Comparison of ENCODE assay signal across 2 cellular contexts in genomic region chr19:45934551-45935230, GRCh38.
A peak's percentile ranks its signal among the peaks of the same experiment; 100 is the strongest.
TF ChIP-seq lines count a peak whose summit lies in the region.

No MANE protein-coding gene starts in this region.

TF ChIP-seq in HCT116, 20 proteins besides CTCF, POLR2A, EP300 and RAD21:
- TF ChIP-seq EZH2phosphoT487 (IDR thresholded peaks at IDR 0.05; ENCODE audit: borderline replicate concordance), result no peak

TF ChIP-seq in K562, 482 proteins besides CTCF, POLR2A, EP300 and RAD21:
- TF ChIP-seq, protein P1, sequence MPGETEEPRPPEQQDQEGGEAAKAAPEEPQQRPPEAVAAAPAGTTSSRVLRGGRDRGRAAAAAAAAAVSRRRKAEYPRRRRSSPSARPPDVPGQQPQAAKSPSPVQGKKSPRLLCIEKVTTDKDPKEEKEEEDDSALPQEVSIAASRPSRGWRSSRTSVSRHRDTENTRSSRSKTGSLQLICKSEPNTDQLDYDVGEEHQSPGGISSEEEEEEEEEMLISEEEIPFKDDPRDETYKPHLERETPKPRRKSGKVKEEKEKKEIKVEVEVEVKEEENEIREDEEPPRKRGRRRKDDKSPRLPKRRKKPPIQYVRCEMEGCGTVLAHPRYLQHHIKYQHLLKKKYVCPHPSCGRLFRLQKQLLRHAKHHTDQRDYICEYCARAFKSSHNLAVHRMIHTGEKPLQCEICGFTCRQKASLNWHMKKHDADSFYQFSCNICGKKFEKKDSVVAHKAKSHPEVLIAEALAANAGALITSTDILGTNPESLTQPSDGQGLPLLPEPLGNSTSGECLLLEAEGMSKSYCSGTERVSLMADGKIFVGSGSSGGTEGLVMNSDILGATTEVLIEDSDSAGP (CRISPR knock-in tag; IDR thresholded peaks at IDR 0.05), result peak; percentile 90
- TF ChIP-seq RFX1 (IDR thresholded peaks at IDR 0.05), result no peak
- TF ChIP-seq ZNF239 (CRISPR knock-in tag; IDR thresholded peaks at IDR 0.05), result no peak
- TF ChIP-seq SP1 (CRISPR knock-in tag; IDR thresholded peaks at IDR 0.05), result peak; percentile 62; the same call in 1 of the 2 replicates
- TF ChIP-seq, protein P2, sequence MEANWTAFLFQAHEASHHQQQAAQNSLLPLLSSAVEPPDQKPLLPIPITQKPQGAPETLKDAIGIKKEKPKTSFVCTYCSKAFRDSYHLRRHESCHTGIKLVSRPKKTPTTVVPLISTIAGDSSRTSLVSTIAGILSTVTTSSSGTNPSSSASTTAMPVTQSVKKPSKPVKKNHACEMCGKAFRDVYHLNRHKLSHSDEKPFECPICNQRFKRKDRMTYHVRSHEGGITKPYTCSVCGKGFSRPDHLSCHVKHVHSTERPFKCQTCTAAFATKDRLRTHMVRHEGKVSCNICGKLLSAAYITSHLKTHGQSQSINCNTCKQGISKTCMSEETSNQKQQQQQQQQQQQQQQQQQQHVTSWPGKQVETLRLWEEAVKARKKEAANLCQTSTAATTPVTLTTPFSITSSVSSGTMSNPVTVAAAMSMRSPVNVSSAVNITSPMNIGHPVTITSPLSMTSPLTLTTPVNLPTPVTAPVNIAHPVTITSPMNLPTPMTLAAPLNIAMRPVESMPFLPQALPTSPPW (CRISPR knock-in tag; IDR thresholded peaks at IDR 0.05), result peak; percentile 41
- TF ChIP-seq, protein P3, sequence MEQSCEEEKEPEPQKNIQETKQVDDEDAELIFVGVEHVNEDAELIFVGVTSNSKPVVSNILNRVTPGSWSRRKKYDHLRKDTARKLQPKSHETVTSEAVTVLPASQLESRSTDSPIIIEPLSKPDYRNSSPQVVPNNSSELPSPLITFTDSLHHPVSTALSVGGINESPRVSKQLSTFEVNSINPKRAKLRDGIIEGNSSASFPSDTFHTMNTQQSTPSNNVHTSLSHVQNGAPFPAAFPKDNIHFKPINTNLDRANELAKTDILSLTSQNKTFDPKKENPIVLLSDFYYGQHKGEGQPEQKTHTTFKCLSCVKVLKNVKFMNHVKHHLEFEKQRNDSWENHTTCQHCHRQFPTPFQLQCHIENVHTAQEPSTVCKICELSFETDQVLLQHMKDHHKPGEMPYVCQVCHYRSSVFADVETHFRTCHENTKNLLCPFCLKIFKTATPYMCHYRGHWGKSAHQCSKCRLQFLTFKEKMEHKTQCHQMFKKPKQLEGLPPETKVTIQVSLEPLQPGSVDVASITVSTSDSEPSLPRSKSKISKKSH (CRISPR knock-in tag; IDR thresholded peaks at IDR 0.05), result no peak
